ENCODE assay signal across 8 cellular contexts in the genomic region with DNA sequence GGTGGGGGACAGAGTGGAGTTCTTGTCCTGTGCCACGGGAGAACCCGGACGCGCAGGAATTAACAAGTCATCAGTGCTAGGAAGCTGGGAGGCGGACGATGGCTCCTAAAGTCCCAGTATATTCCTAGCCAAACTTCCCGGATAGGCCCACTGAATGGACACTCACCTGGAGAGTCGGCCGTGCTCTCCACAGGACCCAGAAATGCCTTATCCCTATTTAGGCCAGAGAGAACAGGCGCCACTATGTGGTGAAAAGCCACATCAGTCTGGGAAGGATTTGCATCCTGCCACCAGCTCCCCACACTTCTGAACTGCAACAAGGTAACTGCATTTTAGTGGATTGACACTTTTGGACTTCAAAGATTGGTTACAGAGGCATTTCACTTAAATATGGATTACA. TPM values are rescaled to one million over a fixed set of nuclear protein-coding genes. Genes with fewer than 3 reads are reported as not detected.
DNase-seq lines count a peak whose midpoint lies in the region; ATAC-seq and TF ChIP-seq lines count a peak whose summit lies in the region.

No MANE protein-coding gene starts in this region.

- H3K27ac Mint-ChIP-seq in activated T-cell treated with anti-CD3 and anti-CD28 coated beads, Interleukin-2, amount 50 U/mL, for 24 hours, result no peak overlapping the region
- no peak overlapping the region for H3K27ac Mint-ChIP-seq in memory B cell

- intact Hi-C loops in gastrocnemius medialis (cut with DNase I; ENCODE audit: low total_unique reads), result no loop called here

- peaks cover under 1% of the 10 kb centered on the region for H3K9me3 Mint-ChIP-seq in activated T-cell treated with anti-CD3 and anti-CD28 coated beads, Interleukin-2, amount 50 U/mL, for 24 hours
- no peaks in the 10 kb centered on the region for H3K9me3 Mint-ChIP-seq in memory B cell

- H3K27me3 Mint-ChIP-seq in activated T-cell treated with anti-CD3 and anti-CD28 coated beads, Interleukin-2, amount 50 U/mL, for 24 hours, result peaks cover 25% of the 10 kb centered on the region
- peaks cover 6% of the 10 kb centered on the region for H3K27me3 Mint-ChIP-seq in memory B cell

- H3K36me3 ChIP-seq in gastrocnemius medialis, result no peaks in the 10 kb centered on the region

- H3K4me3 Mint-ChIP-seq in activated T-cell treated with anti-CD3 and anti-CD28 coated beads, Interleukin-2, amount 50 U/mL, for 24 hours, result peak overlapping the region; percentile 81
- peak overlapping the region; percentile 90 for H3K4me3 Mint-ChIP-seq in memory B cell

- in situ Hi-C loops in gastrocnemius medialis (cut with MboI; ENCODE audit: low sequenced_read_pairs in 4 of 4), result no loop called here

- no peaks in the 10 kb centered on the region for H3K36me3 Mint-ChIP-seq in activated T-cell treated with anti-CD3 and anti-CD28 coated beads, Interleukin-2, amount 50 U/mL, for 24 hours (ENCODE audit: low read depth)
- H3K36me3 Mint-ChIP-seq in memory B cell, result no peaks in the 10 kb centered on the region

- H3K4me1 Mint-ChIP-seq in activated T-cell treated with anti-CD3 and anti-CD28 coated beads, Interleukin-2, amount 50 U/mL, for 24 hours (ENCODE audit: low read depth), result peaks cover 12% of the 10 kb centered on the region
- H3K4me1 Mint-ChIP-seq in memory B cell, result peaks cover 8% of the 10 kb centered on the region

- no peaks in the 10 kb centered on the region for H3K27me3 ChIP-seq in gastrocnemius medialis

- peak overlapping the region in 2 of 4 donors; percentile 57 to 63 for H3K4me3 ChIP-seq in gastrocnemius medialis

- no peak overlapping the region for H3K27ac ChIP-seq in gastrocnemius medialis

- no peak for TF ChIP-seq CTCF in gastrocnemius medialis (IDR thresholded peaks at IDR 0.05 in 4 of 5, conservative IDR thresholded peaks at IDR 0.05 in 1 of 5)

- ATAC-seq in memory B cell (ENCODE audit: low read depth) (no peak), GM21447 (IDR thresholded peaks at IDR 0.05; ENCODE audit: unreplicated experiment) (no peak), gastrocnemius medialis (no peak)

- no peak for DNase-seq in activated T-cell treated with anti-CD3 and anti-CD28 coated beads, Interleukin-2, amount 50 U/mL, for 24 hours
- no peak for DNase-seq in activated T-cell treated with anti-CD3 and anti-CD28 coated beads, Interleukin-2, amount 50 U/mL, for 1 hour
- DNase-seq in NCI-H748 (lab: John Stamatoyannopoulos, UW; ENCODE audit: unreplicated experiment), result peak; percentile 77
- DNase-seq in dermis blood vessel endothelial cell, result peak; percentile 33
- no peak for DNase-seq in memory B cell (ENCODE audit: low spot score in 2 of 2)
- no peak for DNase-seq in GOT3 (lab: John Stamatoyannopoulos, UW)
- no peak for DNase-seq in gastrocnemius medialis

- H3K4me1 ChIP-seq in gastrocnemius medialis, result peaks cover 0 to 4% of the 10 kb centered on the region in 2 donors

- no peaks in the 10 kb centered on the region for H3K9me3 ChIP-seq in gastrocnemius medialis

- TF ChIP-seq POLR2A in gastrocnemius medialis (IDR thresholded peaks at IDR 0.05), result no peak

RNA-seq across cellular contexts. Expression of gene CFAP299, which starts 1.1 kb away (rescaled TPM):
- total RNA-seq in dermis blood vessel endothelial cell (0.34 TPM in 1 of 2 replicates, not detected in the other), gastrocnemius medialis (not detected)

Comparison
In these comparisons a context has a peak if more than half of its experiments do, and no peak if none do; other contexts are left out.
1. DNase-seq: peak in NCI-H748 (single experiment) and dermis blood vessel endothelial cell (single experiment); none in activated T-cell treated with anti-CD3 and anti-CD28 coated beads, Interleukin-2, amount 50 U/mL, for 24 hours (single experiment), activated T-cell treated with anti-CD3 and anti-CD28 coated beads, Interleukin-2, amount 50 U/mL, for 1 hour (single experiment), memory B cell (0 of 2), GOT3 (single experiment) and gastrocnemius medialis (0 of 2).